ENCODE assay signal across 12 cellular contexts in the genomic region with DNA sequence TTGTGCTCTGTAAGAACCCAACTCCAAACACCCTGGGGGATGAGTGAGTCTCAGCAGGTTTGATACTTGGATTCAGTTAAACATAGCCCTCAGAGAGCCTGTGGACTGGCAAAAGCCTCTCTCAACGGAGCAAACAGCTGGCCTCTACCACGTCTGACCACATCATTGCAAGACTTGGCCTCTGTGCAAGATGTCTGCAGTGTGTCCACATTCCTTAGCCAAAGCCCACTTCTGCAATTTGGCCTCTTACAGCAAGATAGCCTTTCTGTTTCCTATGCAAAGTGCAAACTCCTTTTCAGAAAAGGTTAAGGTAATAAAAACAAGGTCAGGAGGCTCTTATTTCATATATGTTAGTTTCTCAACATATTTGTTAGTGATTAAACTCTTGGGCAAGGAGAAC. TPM values are rescaled to one million over a fixed set of nuclear protein-coding genes. Genes with fewer than 3 reads are reported as not detected.
DNase-seq lines count a peak whose midpoint lies in the region; ATAC-seq and TF ChIP-seq lines count a peak whose summit lies in the region.
"Had no signal": no experiment of that assay in that cellular context is flagged by ENCODE, and none has a peak within 500 bp of the region (broad histone marks: within the 10 kb centered on the region; RNA-seq: fewer than 3 reads in every experiment).

No MANE protein-coding gene starts in this region.

- H3K9me3 Mint-ChIP-seq in chondrocyte (ENCODE audit: low read depth) = no peaks in the 10 kb centered on the region
- H3K9me3 Mint-ChIP-seq in activated naive CD4-positive, alpha-beta T cell treated with anti-CD3 and anti-CD28 coated beads, Interleukin-2, amount 10 ng/mL, durations not matched to agents 7 days and 5 days = no peaks in the 10 kb centered on the region
- no peaks in the 10 kb centered on the region for H3K9me3 Mint-ChIP-seq in natural killer cell treated with Interleukin-12 subunit alpha and Interleukin-12 subunit beta and Interleukin-15 and Interleukin-18, amount 100 ng/mL, for 72 hours
- H3K9me3 Mint-ChIP-seq: activated naive CD4-positive, alpha-beta T cell treated with anti-CD3 and anti-CD28 coated beads, Interleukin-2, amount 50 U/mL, for 24 hours had no signal

- peaks cover 23% of the 10 kb centered on the region for H3K4me1 ChIP-seq in ACC112 (ENCODE audit: control insufficient read depth, insufficient read depth, low read length, unreplicated experiment)
- peaks cover 4% of the 10 kb centered on the region for H3K4me1 ChIP-seq in mesenchymal stem cell (ENCODE audit: control insufficient read depth, insufficient read depth, low read depth, low read length)

- CTCF ChIA-PET in activated naive CD4-positive, alpha-beta T cell treated with anti-CD3 and anti-CD28 coated beads, Interleukin-2, amount 10 ng/mL, durations not matched to agents 7 days and 5 days (lab: Charles Lee) = no interaction called here

- no peak overlapping the region for H2BK12ac ChIP-seq in mesenchymal stem cell (ENCODE audit: low read length in 2 of 2)

- no peak overlapping the region for H3K4me2 ChIP-seq in mesenchymal stem cell (ENCODE audit: low read length, poor library complexity, severe bottlenecking)

- peaks cover 17% of the 10 kb centered on the region for H3K36me3 Mint-ChIP-seq in chondrocyte (ENCODE audit: low read depth)
- H3K36me3 Mint-ChIP-seq in activated naive CD4-positive, alpha-beta T cell treated with anti-CD3 and anti-CD28 coated beads, Interleukin-2, amount 10 ng/mL, durations not matched to agents 7 days and 5 days = no peaks in the 10 kb centered on the region
- no peaks in the 10 kb centered on the region for H3K36me3 Mint-ChIP-seq in natural killer cell treated with Interleukin-12 subunit alpha and Interleukin-12 subunit beta and Interleukin-15 and Interleukin-18, amount 100 ng/mL, for 72 hours
- H3K36me3 Mint-ChIP-seq: activated naive CD4-positive, alpha-beta T cell treated with anti-CD3 and anti-CD28 coated beads, Interleukin-2, amount 50 U/mL, for 24 hours had no signal

- H3K27me3 ChIP-seq in ACC112 (ENCODE audit: insufficient read depth, low read length) (no peaks in the 10 kb centered on the region), mesenchymal stem cell (ENCODE audit: control insufficient read depth in 1 of 2, insufficient read depth in 1 of 2, low read length in 2 of 2) (no peaks in the 10 kb centered on the region)

- ATAC-seq in natural killer cell treated with Interleukin-12 subunit alpha and Interleukin-12 subunit beta and Interleukin-15 and Interleukin-18, amount 100 ng/mL, for 72 hours = no peak
- no peak for ATAC-seq in GM18909 (IDR thresholded peaks at IDR 0.05; ENCODE audit: poor library complexity, unreplicated experiment)
- ATAC-seq: left lobe of liver had no signal

- H3K27ac Mint-ChIP-seq in chondrocyte (ENCODE audit: unreplicated experiment) = peak overlapping the region; percentile 84
- H3K27ac Mint-ChIP-seq in activated naive CD4-positive, alpha-beta T cell treated with anti-CD3 and anti-CD28 coated beads, Interleukin-2, amount 10 ng/mL, durations not matched to agents 7 days and 5 days = no peak overlapping the region
- no peak overlapping the region for H3K27ac Mint-ChIP-seq in natural killer cell treated with Interleukin-12 subunit alpha and Interleukin-12 subunit beta and Interleukin-15 and Interleukin-18, amount 100 ng/mL, for 72 hours
- H3K27ac Mint-ChIP-seq: activated naive CD4-positive, alpha-beta T cell treated with anti-CD3 and anti-CD28 coated beads, Interleukin-2, amount 50 U/mL, for 24 hours had no signal

- no peak overlapping the region for H2AK5ac ChIP-seq in mesenchymal stem cell (ENCODE audit: low read length, severe bottlenecking)

- no peak overlapping the region for H3K4ac ChIP-seq in mesenchymal stem cell (ENCODE audit: low read depth in 1 of 2, low read length in 2 of 2)

- no peak overlapping the region for H3K14ac ChIP-seq in mesenchymal stem cell (ENCODE audit: low read length in 2 of 2)

- H3K27ac ChIP-seq in ACC112 (ENCODE audit: low read depth, low read length) = peak overlapping the region; percentile 30; the same call in 1 of the 2 replicates
- peak overlapping the region; percentile 28 for H3K27ac ChIP-seq in mesenchymal stem cell (ENCODE audit: low read length, poor library complexity, severe bottlenecking)

- H3K4me1 Mint-ChIP-seq in chondrocyte (ENCODE audit: low read depth) = peaks cover 92% of the 10 kb centered on the region
- H3K4me1 Mint-ChIP-seq in activated naive CD4-positive, alpha-beta T cell treated with anti-CD3 and anti-CD28 coated beads, Interleukin-2, amount 10 ng/mL, durations not matched to agents 7 days and 5 days = no peaks in the 10 kb centered on the region
- H3K4me1 Mint-ChIP-seq in natural killer cell treated with Interleukin-12 subunit alpha and Interleukin-12 subunit beta and Interleukin-15 and Interleukin-18, amount 100 ng/mL, for 72 hours (ENCODE audit: low read depth in 2 of 2) = no peaks in the 10 kb centered on the region
- H3K4me1 Mint-ChIP-seq: activated naive CD4-positive, alpha-beta T cell treated with anti-CD3 and anti-CD28 coated beads, Interleukin-2, amount 50 U/mL, for 24 hours had no signal

- H3K9ac ChIP-seq in mesenchymal stem cell (ENCODE audit: low read length) = peak overlapping the region; percentile 48

- H4K91ac ChIP-seq in mesenchymal stem cell (ENCODE audit: low read length) = no peak overlapping the region

- H3K9me3 ChIP-seq in mesenchymal stem cell (ENCODE audit: control insufficient read depth, low read length) = no peaks in the 10 kb centered on the region

- H2AFZ ChIP-seq in ACC112 (ENCODE audit: low read length, unreplicated experiment) = no peak overlapping the region
- H2AFZ ChIP-seq in mesenchymal stem cell (ENCODE audit: low read depth, low read length) = no peak overlapping the region

- peaks cover 88% of the 10 kb centered on the region for H3K79me2 ChIP-seq in ACC112 (ENCODE audit: control insufficient read depth, insufficient read depth, low read length, unreplicated experiment)

- H4K8ac ChIP-seq in mesenchymal stem cell (ENCODE audit: low read length) = no peak overlapping the region

- no peak overlapping the region for H2BK5ac ChIP-seq in mesenchymal stem cell (ENCODE audit: low read depth, low read length, poor library complexity, severe bottlenecking)

- WGBS in mesenchymal stem cell = 0% methylated on average over 2 of the region's 2 CpGs

- no peak overlapping the region for H2BK15ac ChIP-seq in mesenchymal stem cell (ENCODE audit: low read depth, poor library complexity, severe bottlenecking)

- no peak overlapping the region for H3K4me3 Mint-ChIP-seq in chondrocyte (ENCODE audit: unreplicated experiment)
- H3K4me3 Mint-ChIP-seq in activated naive CD4-positive, alpha-beta T cell treated with anti-CD3 and anti-CD28 coated beads, Interleukin-2, amount 10 ng/mL, durations not matched to agents 7 days and 5 days = no peak overlapping the region
- no peak overlapping the region for H3K4me3 Mint-ChIP-seq in natural killer cell treated with Interleukin-12 subunit alpha and Interleukin-12 subunit beta and Interleukin-15 and Interleukin-18, amount 100 ng/mL, for 72 hours
- H3K4me3 Mint-ChIP-seq: activated naive CD4-positive, alpha-beta T cell treated with anti-CD3 and anti-CD28 coated beads, Interleukin-2, amount 50 U/mL, for 24 hours had no signal

- TF ChIP-seq CTCF in chondrocyte (IDR thresholded peaks at IDR 0.05) = no peak

- H3K79me1 ChIP-seq in mesenchymal stem cell (replicated peaks; ENCODE audit: low read length, poor library complexity, severe bottlenecking) = peaks cover 7% of the 10 kb centered on the region

- no peak overlapping the region for H3K23ac ChIP-seq in mesenchymal stem cell (ENCODE audit: low read length in 2 of 2)

- peaks cover 17% of the 10 kb centered on the region for H3K36me3 ChIP-seq in ACC112 (ENCODE audit: insufficient read depth, low read length)
- peaks cover 8 to 56% of the 10 kb centered on the region in 2 experiments for H3K36me3 ChIP-seq in mesenchymal stem cell (ENCODE audit: control insufficient read depth in 1 of 2, insufficient read depth in 2 of 2, low read depth in 1 of 2, low read length in 2 of 2)

- no peaks in the 10 kb centered on the region for H3K27me3 Mint-ChIP-seq in chondrocyte (ENCODE audit: low read depth)
- H3K27me3 Mint-ChIP-seq in activated naive CD4-positive, alpha-beta T cell treated with anti-CD3 and anti-CD28 coated beads, Interleukin-2, amount 10 ng/mL, durations not matched to agents 7 days and 5 days = peaks cover 4% of the 10 kb centered on the region
- peaks cover 6 to 12% of the 10 kb centered on the region in 2 donors for H3K27me3 Mint-ChIP-seq in natural killer cell treated with Interleukin-12 subunit alpha and Interleukin-12 subunit beta and Interleukin-15 and Interleukin-18, amount 100 ng/mL, for 72 hours

- H3K4me3 ChIP-seq in ACC112 (ENCODE audit: low read depth, low read length) (no peak overlapping the region), mesenchymal stem cell (ENCODE audit: insufficient read depth in 1 of 2, low read depth in 1 of 2, low read length in 2 of 2) (no peak overlapping the region)

- no peak overlapping the region for H3K18ac ChIP-seq in mesenchymal stem cell (ENCODE audit: low read depth in 1 of 2, low read length in 2 of 2)

- H2BK120ac ChIP-seq in mesenchymal stem cell (ENCODE audit: low read depth, low read length) = no peak overlapping the region

- peak; percentile 52 for DNase-seq in NCI-H226
- no peak for DNase-seq in chondrocyte (ENCODE audit: low spot score)
- peak; percentile 94 for DNase-seq in mesenchymal stem cell
- no peak for DNase-seq in retina
- DNase-seq in activated naive CD4-positive, alpha-beta T cell treated with anti-CD3 and anti-CD28 coated beads, Interleukin-2, amount 10 ng/mL, durations not matched to agents 7 days and 5 days = no peak
- no peak for DNase-seq in natural killer cell treated with Interleukin-12 subunit alpha and Interleukin-12 subunit beta and Interleukin-15 and Interleukin-18, amount 100 ng/mL, for 72 hours (ENCODE audit: low spot score)
- DNase-seq: activated CD4-positive, alpha-beta T cell treated with anti-CD3 and anti-CD28 coated beads for 1 hour; NCI-H2029 had no signal

RNA-seq across cellular contexts. Expression of a gene that starts 27.9 kb away (rescaled TPM):
- 1,183 to 1,794 TPM (median 1,190 TPM) in 3 replicates for total RNA-seq in chondrocyte
- polyA plus RNA-seq in mesenchymal stem cell (2013, experiment 1 of 2) = 170 TPM
- polyA plus RNA-seq in mesenchymal stem cell (2013, experiment 2 of 2) = 151 TPM
- total RNA-seq in natural killer cell treated with Interleukin-12 subunit alpha and Interleukin-12 subunit beta and Interleukin-15 and Interleukin-18, amount 100 ng/mL, for 72 hours = under 1 TPM; 0.29 to 0.59 TPM

Comparison
In these comparisons a context has a peak if more than half of its experiments do, and no peak if none do; other contexts are left out.
1. DNase-seq: peak in NCI-H226 (single experiment) and mesenchymal stem cell (single experiment); none in chondrocyte (single experiment), retina (single experiment), activated naive CD4-positive, alpha-beta T cell treated with anti-CD3 and anti-CD28 coated beads, Interleukin-2, amount 10 ng/mL, durations not matched to agents 7 days and 5 days (single experiment) and natural killer cell treated with Interleukin-12 subunit alpha and Interleukin-12 subunit beta and Interleukin-15 and Interleukin-18, amount 100 ng/mL, for 72 hours (single experiment).
2. RNA of a gene that starts 27.9 kb away (total RNA-seq): 1,183 to 1,794 TPM in chondrocyte; 0.29 to 0.59 TPM in natural killer cell treated with Interleukin-12 subunit alpha and Interleukin-12 subunit beta and Interleukin-15 and Interleukin-18, amount 100 ng/mL, for 72 hours; every median in the first group is over 100 times any median in the second.